19 cellular contexts compared by ENCODE assay signal in the genomic region with DNA sequence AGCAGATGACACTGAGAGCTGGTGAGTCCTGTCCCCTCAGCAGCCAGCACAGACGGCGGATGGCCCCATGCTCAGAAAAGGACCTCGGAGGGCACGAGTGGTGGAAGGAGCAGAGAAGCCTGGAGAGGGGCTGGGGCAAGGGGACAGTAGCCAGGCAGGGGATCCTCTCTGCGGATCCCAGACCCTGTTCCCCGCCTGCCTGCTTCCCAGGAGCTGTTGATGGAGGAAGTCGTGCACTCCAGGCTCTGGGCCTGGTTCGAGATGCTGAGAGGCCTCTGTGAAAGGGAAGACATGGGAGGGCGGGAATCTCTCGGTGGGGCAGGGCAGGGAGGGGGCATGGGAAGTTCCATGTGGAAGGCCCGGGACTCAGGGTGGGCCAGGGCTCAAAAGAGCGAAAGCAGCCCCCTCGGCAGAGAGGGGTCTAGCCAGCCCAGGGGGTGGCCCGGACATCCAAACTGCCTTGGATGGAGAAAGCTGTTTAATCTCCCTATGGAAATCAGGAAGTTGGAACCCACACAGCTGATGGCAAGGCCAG. TPM values are rescaled to one million over a fixed set of nuclear protein-coding genes. Genes with fewer than 3 reads are reported as not detected.
DNase-seq lines count a peak whose midpoint lies in the region; ATAC-seq, FAIRE-seq and TF ChIP-seq lines count a peak whose summit lies in the region.
"Had no signal": no experiment of that assay in that cellular context is flagged by ENCODE, and none has a peak within 500 bp of the region (broad histone marks: within the 10 kb centered on the region; RNA-seq: fewer than 3 reads in every experiment).

No MANE protein-coding gene starts in this region.

- H2BK120ac ChIP-seq in neuronal stem cell (ENCODE audit: low read depth, low read length) = no peak overlapping the region

- H3K27me3 ChIP-seq in mammary epithelial cell (ENCODE audit: insufficient read depth, low read length) (no peaks in the 10 kb centered on the region), keratinocyte (ENCODE audit: control insufficient read depth, extremely low read depth, insufficient read depth, low read length) (no peaks in the 10 kb centered on the region), neuronal stem cell (ENCODE audit: control insufficient read depth in 3 of 3, insufficient read depth in 3 of 3, low read depth in 1 of 3, low read length in 3 of 3) (peaks cover 0 to 34% (median 0%) of the 10 kb centered on the region in 3 experiments), aorta (ENCODE audit: control insufficient read depth in 1 of 2, insufficient read depth in 2 of 2, low read length in 1 of 2) (no peaks in the 10 kb centered on the region)

- no peaks in the 10 kb centered on the region for H3K9me1 ChIP-seq in keratinocyte (ENCODE audit: control insufficient read depth, extremely low read depth, insufficient read depth, low read length)

- no peak overlapping the region for H3K4me3 ChIP-seq in mammary epithelial cell (replicated peaks in 1 of 3; ENCODE audit: insufficient read depth in 1 of 3, low read depth in 2 of 3, low read length in 3 of 3)
- no peak overlapping the region for H3K4me3 ChIP-seq in keratinocyte (ENCODE audit: control insufficient read depth in 2 of 3, extremely low read depth in 1 of 3, insufficient read depth in 2 of 3, low read depth in 1 of 3, low read length in 3 of 3)
- no peak overlapping the region for H3K4me3 ChIP-seq in neuronal stem cell (ENCODE audit: low read length in 2 of 2)
- no peak overlapping the region for H3K4me3 ChIP-seq in aorta (ENCODE audit: low read length in 2 of 2)
- H3K4me3 ChIP-seq: HAP-1 had no signal

- H3K4me1 Mint-ChIP-seq in glutamatergic neuron (ENCODE audit: low read depth, unreplicated experiment) = peaks cover 12% of the 10 kb centered on the region
- peaks cover 19% of the 10 kb centered on the region for H3K4me1 Mint-ChIP-seq in CD14-positive monocyte
- H3K4me1 Mint-ChIP-seq in endothelial cell (ENCODE audit: unreplicated experiment) = peaks cover 5% of the 10 kb centered on the region

- no peak for TF ChIP-seq CTCF in mammary epithelial cell (conservative IDR thresholded peaks at IDR 0.05 in 1 of 2, IDR thresholded peaks at IDR 0.05 in 1 of 2; ENCODE audit: extremely low read depth in 1 of 2, insufficient read depth in 1 of 2, low read depth in 1 of 2, low read length in 2 of 2)
- TF ChIP-seq CTCF in keratinocyte (optimal IDR thresholded peaks at IDR 0.05 in 1 of 3, IDR thresholded peaks at IDR 0.05 in 1 of 3, conservative IDR thresholded peaks at IDR 0.05 in 1 of 3; ENCODE audit: extremely low read depth in 1 of 3, insufficient read depth in 2 of 3, low read length in 3 of 3) = no peak
- no peak for TF ChIP-seq CTCF in glutamatergic neuron (IDR thresholded peaks at IDR 0.05; ENCODE audit: partially characterized antibody, unreplicated experiment)
- no peak for TF ChIP-seq CTCF in CD14-positive monocyte (IDR thresholded peaks at IDR 0.05)
- TF ChIP-seq CTCF in endothelial cell (IDR thresholded peaks at IDR 0.05; ENCODE audit: unreplicated experiment) = no peak

- H3K79me1 ChIP-seq in neuronal stem cell (ENCODE audit: low read depth, low read length) = no peaks in the 10 kb centered on the region

- no peak overlapping the region for H2BK5ac ChIP-seq in neuronal stem cell (ENCODE audit: low read length)

- H3K9me3 Mint-ChIP-seq in glutamatergic neuron (ENCODE audit: unreplicated experiment) = peaks cover 7% of the 10 kb centered on the region
- no peaks in the 10 kb centered on the region for H3K9me3 Mint-ChIP-seq in CD14-positive monocyte
- H3K9me3 Mint-ChIP-seq in endothelial cell (ENCODE audit: unreplicated experiment) = no peaks in the 10 kb centered on the region

- peak overlapping the region; percentile 50 for H2AK5ac ChIP-seq in neuronal stem cell (ENCODE audit: low read depth, low read length)

- H3K27ac Mint-ChIP-seq in glutamatergic neuron (ENCODE audit: unreplicated experiment) = no peak overlapping the region
- H3K27ac Mint-ChIP-seq in CD14-positive monocyte = no peak overlapping the region
- no peak overlapping the region for H3K27ac Mint-ChIP-seq in endothelial cell (ENCODE audit: unreplicated experiment)

- H3K27ac ChIP-seq in mammary epithelial cell (ENCODE audit: insufficient read depth, low read depth, low read length) = peak overlapping the region; percentile 24
- peak overlapping the region; percentile 3 for H3K27ac ChIP-seq in keratinocyte (ENCODE audit: control insufficient read depth, insufficient read depth, low read length)
- H3K27ac ChIP-seq in neuronal stem cell (replicated peaks; ENCODE audit: low read length) = no peak overlapping the region
- no peak overlapping the region for H3K27ac ChIP-seq in aorta (ENCODE audit: low read depth in 1 of 2, low read length in 2 of 2)

- DNase-seq in mammary epithelial cell (no peak), keratinocyte (ENCODE audit: low read depth, low spot score) (no peak), neuronal stem cell (ENCODE audit: low spot score) (no peak), aorta (peak; percentile 37 to 59), glutamatergic neuron (no peak), CD14-positive monocyte (ENCODE audit: low spot score) (no peak), endothelial cell (ENCODE audit: low spot score) (no peak)
- DNase-seq: Caco-2; CD4-positive, CD25-positive, alpha-beta regulatory T cell; DMS153; EL; MV-4-11; NCI-H1417; NCI-H1930; NCI-H2171; NCI-H446 treated with DMSO at 0.1 percent for 48 hours; NK-92 treated with Interleukin-12 subunit alpha and Interleukin-12 subunit beta, amount 100 ng/mL, for 24 hours; OCI-M1 had no signal

- H3K4me3 Mint-ChIP-seq in glutamatergic neuron (ENCODE audit: unreplicated experiment) = no peak overlapping the region
- H3K4me3 Mint-ChIP-seq in CD14-positive monocyte = no peak overlapping the region
- no peak overlapping the region for H3K4me3 Mint-ChIP-seq in endothelial cell (ENCODE audit: unreplicated experiment)

- no peak overlapping the region for H3K23ac ChIP-seq in neuronal stem cell (ENCODE audit: low read depth, low read length, poor library complexity)

- H3K9me3 ChIP-seq in mammary epithelial cell (replicated peaks; ENCODE audit: insufficient read depth, low read length) = no peaks in the 10 kb centered on the region
- H3K9me3 ChIP-seq in keratinocyte (ENCODE audit: control insufficient read depth, low read depth, low read length) = no peaks in the 10 kb centered on the region
- H3K9me3 ChIP-seq in neuronal stem cell (replicated peaks in 1 of 2; ENCODE audit: control insufficient read depth in 2 of 2, insufficient read depth in 1 of 2, low read depth in 1 of 2, low read length in 2 of 2) = no peaks in the 10 kb centered on the region
- no peaks in the 10 kb centered on the region for H3K9me3 ChIP-seq in aorta (ENCODE audit: control insufficient read depth, low read length)
- H3K9me3 ChIP-seq: Caco-2, HAP-1 had no signal

- peak overlapping the region; percentile 80 for H2AFZ ChIP-seq in mammary epithelial cell (ENCODE audit: low read depth, low read length)
- H2AFZ ChIP-seq in keratinocyte (ENCODE audit: control insufficient read depth, low read length) = no peak overlapping the region
- H2AFZ ChIP-seq in neuronal stem cell (ENCODE audit: low read length) = peak overlapping the region; percentile 17

- H4K8ac ChIP-seq in neuronal stem cell (ENCODE audit: low read depth, low read length) = no peak overlapping the region

- H3K18ac ChIP-seq in neuronal stem cell (ENCODE audit: low read length) = peak overlapping the region; percentile 77

- H3K36me3 Mint-ChIP-seq in glutamatergic neuron (ENCODE audit: unreplicated experiment) = no peaks in the 10 kb centered on the region
- peaks cover 1 to 2% of the 10 kb centered on the region in 2 donors for H3K36me3 Mint-ChIP-seq in CD14-positive monocyte
- H3K36me3 Mint-ChIP-seq in endothelial cell (ENCODE audit: low read depth, unreplicated experiment) = no peaks in the 10 kb centered on the region
- H3K36me3 Mint-ChIP-seq: CD4-positive, CD25-positive, alpha-beta regulatory T cell had no signal

- FAIRE-seq in keratinocyte (lab: Jason Lieb, UNC) = no peak

- in situ Hi-C loops in mammary epithelial cell (cut with MboI; ENCODE audit: low sequenced_read_pairs in 2 of 2) = loop anchor here in 1 of 2 donors (10.0 kb wide), 1 partner anchor 105 kb away; no protein-coding TSS in a partner anchor

- ATAC-seq in aorta (ENCODE audit: low FRiP score) = no peak

- H3K4me2 ChIP-seq in mammary epithelial cell (ENCODE audit: insufficient read depth, low read depth, low read length) = peak overlapping the region; percentile 57
- no peak overlapping the region for H3K4me2 ChIP-seq in keratinocyte (ENCODE audit: control insufficient read depth, extremely low read depth, insufficient read depth, low read depth, low read length)
- H3K4me2 ChIP-seq in neuronal stem cell (ENCODE audit: insufficient read depth, low read length, poor library complexity, severe bottlenecking) = no peak overlapping the region

- CTCF ChIA-PET in mammary epithelial cell (lab: Charles Lee; ENCODE audit: low non-redundant PET) = no interaction called here

- H4K20me1 ChIP-seq in mammary epithelial cell (ENCODE audit: insufficient read depth, low read length) = no peaks in the 10 kb centered on the region
- no peaks in the 10 kb centered on the region for H4K20me1 ChIP-seq in keratinocyte (ENCODE audit: control insufficient read depth, extremely low read depth, insufficient read depth, low read length)

- no peak overlapping the region for H3K9ac ChIP-seq in mammary epithelial cell (ENCODE audit: insufficient read depth, low read length)
- no peak overlapping the region for H3K9ac ChIP-seq in keratinocyte (ENCODE audit: control insufficient read depth, extremely low read depth, insufficient read depth, low read length)
- no peak overlapping the region for H3K9ac ChIP-seq in neuronal stem cell (ENCODE audit: low read depth, low read length, poor library complexity)

- peaks cover 9% of the 10 kb centered on the region for H3K27me3 Mint-ChIP-seq in glutamatergic neuron (ENCODE audit: unreplicated experiment)
- peaks cover 6 to 10% (median 9%) of the 10 kb centered on the region in 3 donors for H3K27me3 Mint-ChIP-seq in CD14-positive monocyte (ENCODE audit: low read depth in 3 of 3)
- H3K27me3 Mint-ChIP-seq in endothelial cell (ENCODE audit: unreplicated experiment) = peaks cover 19% of the 10 kb centered on the region
- H3K27me3 Mint-ChIP-seq: CD4-positive, CD25-positive, alpha-beta regulatory T cell had no signal

- H2BK12ac ChIP-seq in neuronal stem cell (ENCODE audit: low read length) = peak overlapping the region; percentile 75

- no peaks in the 10 kb centered on the region for H3K36me3 ChIP-seq in mammary epithelial cell (ENCODE audit: insufficient read depth, low read length)
- H3K36me3 ChIP-seq in keratinocyte (ENCODE audit: control insufficient read depth in 2 of 2, extremely low read depth in 1 of 2, insufficient read depth in 2 of 2, low read length in 2 of 2) = no peaks in the 10 kb centered on the region
- no peaks in the 10 kb centered on the region for H3K36me3 ChIP-seq in neuronal stem cell (replicated peaks in 1 of 2; ENCODE audit: control insufficient read depth in 2 of 2, insufficient read depth in 2 of 2, low read length in 2 of 2)
- no peaks in the 10 kb centered on the region for H3K36me3 ChIP-seq in aorta (ENCODE audit: control insufficient read depth in 1 of 2, insufficient read depth in 2 of 2, low read length in 1 of 2)
- H3K36me3 ChIP-seq: HAP-1 had no signal

- peaks cover 15% of the 10 kb centered on the region for H3K4me1 ChIP-seq in mammary epithelial cell (ENCODE audit: insufficient read depth, low read length)
- peaks cover 28% of the 10 kb centered on the region for H3K4me1 ChIP-seq in keratinocyte (ENCODE audit: control insufficient read depth, extremely low read depth, insufficient read depth, low read length)
- H3K4me1 ChIP-seq in neuronal stem cell (ENCODE audit: control insufficient read depth in 2 of 2, insufficient read depth in 1 of 2, low read depth in 1 of 2, low read length in 2 of 2) = peaks cover 6 to 13% of the 10 kb centered on the region in 2 donors
- no peaks in the 10 kb centered on the region for H3K4me1 ChIP-seq in aorta (ENCODE audit: control insufficient read depth in 1 of 2, insufficient read depth in 2 of 2, low read length in 2 of 2)
- H3K4me1 ChIP-seq: Caco-2, HAP-1 had no signal

- no TSS peak for BruUV-seq in mammary epithelial cell (replicated peaks; lab: Mats Ljungman, UMichigan)

- dilution Hi-C loops in mammary epithelial cell (cut with HindIII; ENCODE audit: low sequenced_read_pairs) (no loop called here), keratinocyte (cut with MboI; ENCODE audit: extremely low pct_ligation_motif_present, low sequenced_read_pairs) (no loop called here)

- intact Hi-C loops in mammary epithelial cell (cut with micrococcal nuclease) (loop anchor here (10.0 kb wide), 1 partner anchor 395 kb away; the partner anchor contains the start of genes CLCN2 and POLR2H), aorta (cut with DNase I) (no loop called here), CD14-positive monocyte (cut with micrococcal nuclease) (loop anchor here in 1 of 2 donors (10.0 kb wide), 1 partner anchor 45 kb away; the partner anchor contains the start of gene MAGEF1)

- H4K91ac ChIP-seq in neuronal stem cell (ENCODE audit: low read depth, low read length, poor library complexity) = no peak overlapping the region

- H3K14ac ChIP-seq in neuronal stem cell (ENCODE audit: low read length) = no peak overlapping the region

- no peak overlapping the region for H3K4ac ChIP-seq in neuronal stem cell (ENCODE audit: low read length)

- peak overlapping the region; percentile 59 for H2BK15ac ChIP-seq in neuronal stem cell (ENCODE audit: low read length)

- WGBS in mammary epithelial cell (ENCODE audit: low coverage, missing lambda C conversion rate) = 73% methylated on average over 10 of the region's 14 CpGs
- WGBS in neuronal stem cell (ENCODE audit: extremely low coverage in 2 of 2, insufficient read length in 2 of 2, insufficient replicate concordance in 1 of 2), 2 donors = no CpG with 5 or more reads among the region's 14 CpGs
- WGBS in aorta, 2 donors = 73 to 78% methylated on average over 14 of the region's 14 CpGs

- no peaks in the 10 kb centered on the region for H3K79me2 ChIP-seq in mammary epithelial cell (ENCODE audit: insufficient read depth, low read length)
- no peaks in the 10 kb centered on the region for H3K79me2 ChIP-seq in keratinocyte (ENCODE audit: control insufficient read depth, insufficient read depth, low read length)

RNA-seq across cellular contexts. Expression of gene MAGEF1, which starts 47.9 kb away (rescaled TPM):
- total RNA-seq in mammary epithelial cell = 10 to 100 TPM; 19.0 to 27.8 TPM
- 14.3 TPM for polyA plus RNA-seq in mammary epithelial cell
- polyA minus RNA-seq in mammary epithelial cell = 4.4 TPM
- 8.4 to 11.8 TPM (median 11.4 TPM) in 3 replicates for polyA plus RNA-seq in keratinocyte
- polyA plus RNA-seq in keratinocyte (2011; ENCODE audit: low read depth) = 14.4 TPM
- 5.7 and 7.5 TPM in 2 replicates for polyA plus RNA-seq in keratinocyte (2011; cell fraction: cytosol; rRNA removed)
- 10.1 and 10.6 TPM in 2 replicates for polyA plus RNA-seq in keratinocyte (2011; cell fraction: nucleus; rRNA removed)
- 10.9 and 13.9 TPM in 2 replicates for polyA plus RNA-seq in keratinocyte (2012; ENCODE audit: low replicate concordance)
- 1.9 to 3.1 TPM (median 3.1 TPM) in 3 replicates for polyA minus RNA-seq in keratinocyte
- polyA minus RNA-seq in keratinocyte (2011; cell fraction: cytosol; rRNA and poly(A)+ RNA removed) = 5.2 TPM
- polyA minus RNA-seq in keratinocyte (2011; cell fraction: nucleus; rRNA and poly(A)+ RNA removed) = 2.7 and 4.3 TPM in 2 replicates
- 67.9 TPM for polyA plus RNA-seq in neuronal stem cell (2013, experiment 1 of 2)
- polyA plus RNA-seq in neuronal stem cell (2013, experiment 2 of 2) = 67.5 TPM
- total RNA-seq in aorta = 10 to 100 TPM; 22.9 to 23.4 TPM
- polyA plus RNA-seq in aorta = 10 to 100 TPM; 17.9 to 34.2 TPM
- total RNA-seq in glutamatergic neuron (ENCODE audit: unreplicated experiment) = 56.3 TPM
- polyA plus RNA-seq in CD14-positive monocyte = 10 to 100 TPM; 12.2 to 14.8 TPM
- total RNA-seq in endothelial cell (ENCODE audit: unreplicated experiment) = 22.9 TPM

RNA-seq across cellular contexts. Expression of gene VPS8, which starts 52.2 kb away (rescaled TPM):
- total RNA-seq in mammary epithelial cell (10 to 100 TPM; 42.1 to 68.8 TPM), aorta (100 to 1,000 TPM in 1 of 2 donors, 10 to 100 TPM in 1; 57.9 to 108 TPM), glutamatergic neuron (ENCODE audit: unreplicated experiment) (94.5 TPM), endothelial cell (ENCODE audit: unreplicated experiment) (59.8 TPM)
- polyA plus RNA-seq in mammary epithelial cell (10.3 TPM), keratinocyte (14.9 to 28.4 TPM (median 27.3 TPM) in 3 replicates), aorta (10 to 100 TPM in 1 of 2 donors, 1 to 10 TPM in 1; 6.8 to 18.1 TPM), CD14-positive monocyte (10 to 100 TPM; 22.0 to 29.2 TPM)
- polyA minus RNA-seq in mammary epithelial cell (74.2 TPM), keratinocyte (45.7 to 74.6 TPM (median 48.0 TPM) in 3 replicates)
- 34.8 TPM for polyA plus RNA-seq in keratinocyte (2011; ENCODE audit: low read depth)
- polyA plus RNA-seq in keratinocyte (2011; cell fraction: cytosol; rRNA removed) = 10.8 and 23.7 TPM in 2 replicates
- polyA plus RNA-seq in keratinocyte (2011; cell fraction: nucleus; rRNA removed) = 48.3 and 62.8 TPM in 2 replicates
- polyA plus RNA-seq in keratinocyte (2012; ENCODE audit: low replicate concordance) = 14.8 and 15.6 TPM in 2 replicates
- polyA minus RNA-seq in keratinocyte (2011; cell fraction: cytosol; rRNA and poly(A)+ RNA removed) = 21.7 TPM
- polyA minus RNA-seq in keratinocyte (2011; cell fraction: nucleus; rRNA and poly(A)+ RNA removed) = 104 and 191 TPM in 2 replicates
- polyA plus RNA-seq in neuronal stem cell (2013, experiment 1 of 2) = 12.9 TPM
- 12.8 TPM for polyA plus RNA-seq in neuronal stem cell (2013, experiment 2 of 2)

Comparison
In these comparisons a context has a peak if more than half of its experiments do, and no peak if none do; other contexts are left out.
1. DNase-seq: peak in aorta (2 of 2); none in mammary epithelial cell (single experiment), keratinocyte (single experiment), neuronal stem cell (single experiment), glutamatergic neuron (single experiment), CD14-positive monocyte (single experiment) and endothelial cell (single experiment).
2. H3K27ac ChIP-seq: peak in mammary epithelial cell (single experiment) and keratinocyte (single experiment); none in neuronal stem cell (single experiment) and aorta (0 of 2).